In the genomic region with DNA sequence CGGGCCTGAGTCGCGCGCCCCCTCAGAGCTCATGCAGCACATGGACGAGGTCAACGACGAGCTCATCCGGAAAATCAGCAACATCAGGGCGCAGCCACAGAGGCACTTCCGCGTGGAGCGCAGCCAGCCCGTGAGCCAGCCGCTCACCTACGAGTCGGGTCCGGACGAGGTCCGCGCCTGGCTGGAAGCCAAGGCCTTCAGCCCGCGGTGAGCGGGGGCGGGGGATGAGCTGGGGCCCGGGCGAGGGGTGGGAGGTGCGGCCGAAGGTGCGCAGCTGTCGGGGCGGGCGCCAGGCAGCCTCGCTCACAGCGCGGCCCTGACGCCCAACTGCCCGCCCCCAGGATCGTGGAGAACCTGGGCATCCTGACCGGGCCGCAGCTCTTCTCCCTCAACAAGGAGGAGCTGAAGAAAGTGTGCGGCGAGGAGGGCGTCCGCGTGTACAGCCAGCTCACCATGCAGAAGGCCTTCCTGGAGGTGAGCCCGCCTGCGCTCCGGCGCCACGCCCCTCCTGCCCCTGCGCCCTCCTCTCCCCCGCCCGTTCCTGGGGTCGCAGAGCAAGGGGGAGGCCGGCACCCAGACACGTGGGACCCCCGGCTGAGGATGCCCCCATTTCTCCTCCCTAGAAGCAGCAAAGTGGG, we compare ENCODE assay signal across 6 cellular contexts. TPM values are rescaled to one million over a fixed set of nuclear protein-coding genes. Genes with fewer than 3 reads are reported as not detected.
DNase-seq lines count a peak whose midpoint lies in the region; ATAC-seq, FAIRE-seq and TF ChIP-seq lines count a peak whose summit lies in the region.

No MANE protein-coding gene starts in this region.

- H3K4me1 ChIP-seq in GM12878 (ENCODE audit: control insufficient read depth, insufficient read depth, low read length) (peaks cover 16% of the 10 kb centered on the region), neuronal stem cell (ENCODE audit: control insufficient read depth in 2 of 2, insufficient read depth in 1 of 2, low read depth in 1 of 2, low read length in 2 of 2) (peaks cover 10% of the 10 kb centered on the region in 2 donors)

- intact Hi-C loops in GM12878 (cut with micrococcal nuclease; ENCODE audit: unreplicated experiment) = no loop called here

- H2BK12ac ChIP-seq in neuronal stem cell (ENCODE audit: low read length) = peak overlapping the region; percentile 10

- FAIRE-seq in GM12878 (lab: Jason Lieb, UNC) = no peak

- H3K4ac ChIP-seq in neuronal stem cell (ENCODE audit: low read length) = no peak overlapping the region

- H4K91ac ChIP-seq in neuronal stem cell (ENCODE audit: low read depth, low read length, poor library complexity) = no peak overlapping the region

- peak; percentile 53 for DNase-seq in D341Med (ENCODE audit: low spot score)
- peak; percentile 66 for DNase-seq in NCI-H526 treated with DMSO at 0.1 percent for 48 hours (lab: John Stamatoyannopoulos, UW)
- no peak for DNase-seq in GM12878 (ENCODE audit: low read depth, low spot score)
- DNase-seq in neuronal stem cell (ENCODE audit: low spot score) = no peak

- no TSS peak for BruUV-seq in GM12878 (replicated peaks; lab: Mats Ljungman, UMichigan)

- H3K9ac ChIP-seq in GM12878 (ENCODE audit: control insufficient read depth, insufficient read depth, low read length) (peak overlapping the region; percentile 39; the same call in 1 of the 2 replicates), neuronal stem cell (ENCODE audit: low read depth, low read length, poor library complexity) (peak overlapping the region; percentile 81)

- peak overlapping the region; percentile 72 for H2AFZ ChIP-seq in GM12878 (ENCODE audit: control insufficient read depth, low read depth, low read length)
- peak overlapping the region; percentile 84 for H2AFZ ChIP-seq in neuronal stem cell (ENCODE audit: low read length)

- H2BK5ac ChIP-seq in neuronal stem cell (ENCODE audit: low read length) = peak overlapping the region; percentile 24

- RAD21 ChIA-PET in GM12878 (lab: Charles Lee; ENCODE audit: unreplicated experiment) = interaction anchor here (0.6 to 3.8 kb wide), 16 partner anchors 23 to 278 kb away, joined by 3 to 34 read pairs (median 5); partner anchors contain the start of genes DEAF1, GATD1, HRAS and PHRF1

- CTCF ChIA-PET in GM12878 (lab: Yijun Ruan, JAX) = interaction anchor here (0.8 to 8.6 kb wide), 19 partner anchors 17 to 286 kb away, joined by 3 to 127 read pairs (median 3); partner anchors contain the start of genes DEAF1 and TMEM80

- peak; percentile 78 for TF ChIP-seq POLR2A in GM12878 (IDR thresholded peaks at IDR 0.05; ENCODE audit: low read depth, low read length)

- H3K27me3 ChIP-seq in GM12878 (replicated peaks in 1 of 2; ENCODE audit: control insufficient read depth in 2 of 2, insufficient read depth in 2 of 2, low read length in 1 of 2) (0 out of 4 replicates have a peak, but pooled peaks cover 0 to 2% of the 10 kb centered on the region in 2 experiments), neuronal stem cell (ENCODE audit: control insufficient read depth in 3 of 3, insufficient read depth in 3 of 3, low read depth in 1 of 3, low read length in 3 of 3) (peaks cover 3 to 60% (median 41%) of the 10 kb centered on the region in 3 experiments)

- peak overlapping the region; percentile 82 for H3K4me2 ChIP-seq in GM12878 (ENCODE audit: control insufficient read depth, insufficient read depth)
- peak overlapping the region; percentile 89 for H3K4me2 ChIP-seq in neuronal stem cell (ENCODE audit: insufficient read depth, low read length, poor library complexity, severe bottlenecking)

- H3K27ac ChIP-seq in GM12878 (ENCODE audit: control insufficient read depth, insufficient read depth) (no peak overlapping the region), neuronal stem cell (replicated peaks; ENCODE audit: low read length) (no peak overlapping the region)

- peak overlapping the region; percentile 81 for H2BK120ac ChIP-seq in neuronal stem cell (ENCODE audit: low read depth, low read length)

- H4K8ac ChIP-seq in neuronal stem cell (ENCODE audit: low read depth, low read length) = peak overlapping the region; percentile 43

- POLR2A ChIA-PET in GM12878 (lab: Charles Lee) = interaction anchor here (0.6 to 8.2 kb wide), 14 partner anchors 21 to 278 kb away, joined by 3 to 72 read pairs (median 4); partner anchors contain the start of genes DEAF1, HRAS, IRF7 and LMNTD2

- WGBS in GM12878 (ENCODE audit: insufficient coverage, insufficient replicate concordance, low lambda C conversion rate, missing lambda C conversion rate) = 23% methylated on average over 29 of the region's 57 CpGs
- no CpG with 5 or more reads among the region's 57 CpGs for WGBS in neuronal stem cell (ENCODE audit: extremely low coverage in 2 of 2, insufficient read length in 2 of 2, insufficient replicate concordance in 1 of 2), 2 donors

- no peaks in the 10 kb centered on the region for H3K79me1 ChIP-seq in neuronal stem cell (ENCODE audit: low read depth, low read length)

- H3K79me2 ChIP-seq in GM12878 (ENCODE audit: control insufficient read depth, insufficient read depth, low read length) = no peaks in the 10 kb centered on the region

- ATAC-seq in GM12878 = peak; percentile 39
- no peak for ATAC-seq in GM18870 (IDR thresholded peaks at IDR 0.05; ENCODE audit: unreplicated experiment)
- ATAC-seq in GM21515 (IDR thresholded peaks at IDR 0.05; ENCODE audit: unreplicated experiment) = no peak

- H4K20me1 ChIP-seq in GM12878 (ENCODE audit: control insufficient read depth, insufficient read depth) = no peaks in the 10 kb centered on the region; the same call in 1 of the 2 replicates

- no peaks in the 10 kb centered on the region for H3K9me3 ChIP-seq in GM12878 (replicated peaks; ENCODE audit: control insufficient read depth, insufficient read depth, low read length)
- H3K9me3 ChIP-seq in neuronal stem cell (replicated peaks in 1 of 2; ENCODE audit: control insufficient read depth in 2 of 2, insufficient read depth in 1 of 2, low read depth in 1 of 2, low read length in 2 of 2) = no peaks in the 10 kb centered on the region

- no peak for TF ChIP-seq CTCF in GM12878 (IDR thresholded peaks at IDR 0.05 in 2 of 3, conservative IDR thresholded peaks at IDR 0.05 in 1 of 3; ENCODE audit: control insufficient read depth in 2 of 3, extremely low read depth in 1 of 3, insufficient read depth in 1 of 3, low read depth in 3 of 3, low read length in 3 of 3)

- H3K4me3 ChIP-seq in GM12878 (peak overlapping the region; percentile 58), neuronal stem cell (ENCODE audit: low read length in 2 of 2) (peak overlapping the region in 1 of 2 donors; percentile 58)

- in situ Hi-C loops in GM12878 (cut with MboI) = loop anchor here (10.0 kb wide), 1 partner anchor 62 kb away; no protein-coding TSS in a partner anchor

- peak overlapping the region; percentile 80 for H2AK5ac ChIP-seq in neuronal stem cell (ENCODE audit: low read depth, low read length)

- H3K14ac ChIP-seq in neuronal stem cell (ENCODE audit: low read length) = peak overlapping the region; percentile 63

- peak overlapping the region; percentile 49 for H2BK15ac ChIP-seq in neuronal stem cell (ENCODE audit: low read length)

- H3K18ac ChIP-seq in neuronal stem cell (ENCODE audit: low read length) = peak overlapping the region; percentile 94

- peak overlapping the region; percentile 95 for H3K23ac ChIP-seq in neuronal stem cell (ENCODE audit: low read depth, low read length, poor library complexity)

- no peaks in the 10 kb centered on the region for H3K36me3 ChIP-seq in GM12878 (ENCODE audit: control insufficient read depth in 2 of 2, insufficient read depth in 2 of 2, low read length in 1 of 2)
- H3K36me3 ChIP-seq in neuronal stem cell (replicated peaks in 1 of 2; ENCODE audit: control insufficient read depth in 2 of 2, insufficient read depth in 2 of 2, low read length in 2 of 2) = no peaks in the 10 kb centered on the region

- SMC1A ChIA-PET in GM12878 (lab: Charles Lee; ENCODE audit: uncharacterized antibody, unreplicated experiment) = interaction anchor here (0.6 to 2.7 kb wide), 10 partner anchors 27 to 191 kb away, joined by 3 to 8 read pairs (median 4); partner anchors contain the start of gene TMEM80

- TF ChIP-seq RAD21 in GM12878 (IDR thresholded peaks at IDR 0.05; ENCODE audit: insufficient read depth, low read depth, low read length) = no peak

- TF ChIP-seq EP300 in GM12878 (IDR thresholded peaks at IDR 0.05; ENCODE audit: borderline replicate concordance in 1 of 2, control insufficient read depth in 1 of 2, low read depth in 2 of 2, low read length in 2 of 2) = no peak

RNA-seq across cellular contexts. Expression of gene EPS8L2, which starts 20.4 kb away (rescaled TPM):
- 4.4 and 8.1 TPM in 2 replicates for total RNA-seq in GM12878 (2013; cell fraction: nucleolus; rRNA removed)
- total RNA-seq in GM12878 (2014; rRNA removed) (11.5 and 12.5 TPM in 2 replicates), GM12878 (2014; rRNA removed; fragmentation: Illumina TruSeq; extraction: Trizol) (3.1 and 5.1 TPM in 2 replicates), GM12878 (2021) (10.8 and 13.4 TPM in 2 replicates)
- polyA plus RNA-seq in GM12878 (2011; ENCODE audit: low read depth) = 4.7 TPM
- polyA plus RNA-seq in GM12878 (2011; rRNA removed) (4.4 and 7.7 TPM in 2 replicates), GM12878 (2014; fragmentation: Illumina TruSeq; extraction: Trizol) (2.9 and 4.0 TPM in 2 replicates), GM12878 (2014; fragmentation: Nextera tagmentation; extraction: Ambion mirVana) (1 to 10 TPM in 1 of 2 experiments, under 1 TPM in 1; 0.76 to 2.9 TPM), GM12878 (2014; rRNA removed) (11.8 and 15.3 TPM in 2 replicates), GM12878 (2016; fragmentation: Nextera tagmentation; extraction: Ambion mirVana) (10 to 100 TPM; 13.9 to 20.0 TPM)
- polyA plus RNA-seq in GM12878 (2011; cell fraction: cytosol; rRNA removed) = 7.5 and 14.4 TPM in 2 replicates
- polyA plus RNA-seq in GM12878 (2011; cell fraction: nucleus; rRNA removed) = 44.2 and 44.3 TPM in 2 replicates
- polyA plus RNA-seq in GM12878 (2012) = 22.8 and 23.5 TPM in 2 replicates
- 3.7 and 4.7 TPM in 2 replicates for polyA minus RNA-seq in GM12878 (2011; rRNA and poly(A)+ RNA removed)
- 4.4 and 4.8 TPM in 2 replicates for polyA minus RNA-seq in GM12878 (2011; cell fraction: cytosol; rRNA and poly(A)+ RNA removed)
- 5.4 and 5.7 TPM in 2 replicates for polyA minus RNA-seq in GM12878 (2011; cell fraction: nucleus; rRNA and poly(A)+ RNA removed)
- polyA plus RNA-seq in neuronal stem cell (2013, experiment 1 of 2) = 6.7 TPM
- 6.7 TPM for polyA plus RNA-seq in neuronal stem cell (2013, experiment 2 of 2)

RNA-seq across cellular contexts. Expression of gene TALDO1, which starts 20.9 kb away (rescaled TPM):
- 34.6 and 35.6 TPM in 2 replicates for total RNA-seq in GM12878 (2013; cell fraction: nucleolus; rRNA removed)
- total RNA-seq in GM12878 (2014; rRNA removed) (168 and 176 TPM in 2 replicates), GM12878 (2014; rRNA removed; fragmentation: Illumina TruSeq; extraction: Trizol) (139 and 148 TPM in 2 replicates), GM12878 (2021) (226 and 227 TPM in 2 replicates)
- polyA plus RNA-seq in GM12878 (2011; ENCODE audit: low read depth) = 120 TPM
- polyA plus RNA-seq in GM12878 (2011; rRNA removed) (88.2 and 152 TPM in 2 replicates), GM12878 (2014; fragmentation: Illumina TruSeq; extraction: Trizol) (70.6 and 146 TPM in 2 replicates), GM12878 (2014; fragmentation: Nextera tagmentation; extraction: Ambion mirVana) (100 to 1,000 TPM; 121 to 189 TPM), GM12878 (2014; rRNA removed) (227 and 242 TPM in 2 replicates), GM12878 (2016; fragmentation: Nextera tagmentation; extraction: Ambion mirVana) (100 to 1,000 TPM; 293 to 302 TPM)
- polyA plus RNA-seq in GM12878 (2011; cell fraction: cytosol; rRNA removed) = 193 and 210 TPM in 2 replicates
- polyA plus RNA-seq in GM12878 (2011; cell fraction: nucleus; rRNA removed) = 130 and 164 TPM in 2 replicates
- polyA plus RNA-seq in GM12878 (2012) = 116 and 122 TPM in 2 replicates
- 51.3 and 80.4 TPM in 2 replicates for polyA minus RNA-seq in GM12878 (2011; rRNA and poly(A)+ RNA removed)
- polyA minus RNA-seq in GM12878 (2011; cell fraction: cytosol; rRNA and poly(A)+ RNA removed) = 49.3 and 52.0 TPM in 2 replicates
- polyA minus RNA-seq in GM12878 (2011; cell fraction: nucleus; rRNA and poly(A)+ RNA removed) = 13.9 and 22.8 TPM in 2 replicates
- 111 TPM for polyA plus RNA-seq in neuronal stem cell (2013, experiment 1 of 2)
- polyA plus RNA-seq in neuronal stem cell (2013, experiment 2 of 2) = 112 TPM

RNA-seq across cellular contexts. Expression of gene TMEM80, which starts 30.8 kb away (rescaled TPM):
- total RNA-seq in GM12878 (2013; cell fraction: nucleolus; rRNA removed) = 27.5 and 32.1 TPM in 2 replicates
- total RNA-seq in GM12878 (2014; rRNA removed) (21.9 and 22.1 TPM in 2 replicates), GM12878 (2014; rRNA removed; fragmentation: Illumina TruSeq; extraction: Trizol) (11.6 and 11.9 TPM in 2 replicates), GM12878 (2021) (16.5 and 19.5 TPM in 2 replicates)
- polyA plus RNA-seq in GM12878 (2011; ENCODE audit: low read depth) = 7.6 TPM
- polyA plus RNA-seq in GM12878 (2011; rRNA removed) (30.7 and 36.6 TPM in 2 replicates), GM12878 (2014; fragmentation: Illumina TruSeq; extraction: Trizol) (8.0 and 14.9 TPM in 2 replicates), GM12878 (2014; fragmentation: Nextera tagmentation; extraction: Ambion mirVana) (1 to 10 TPM; 6.7 to 8.8 TPM), GM12878 (2014; rRNA removed) (28.3 and 29.8 TPM in 2 replicates), GM12878 (2016; fragmentation: Nextera tagmentation; extraction: Ambion mirVana) (10 to 100 TPM; 28.4 to 30.9 TPM)
- polyA plus RNA-seq in GM12878 (2011; cell fraction: cytosol; rRNA removed) = 28.5 and 37.1 TPM in 2 replicates
- 45.3 and 46.0 TPM in 2 replicates for polyA plus RNA-seq in GM12878 (2011; cell fraction: nucleus; rRNA removed)
- 18.6 and 20.7 TPM in 2 replicates for polyA plus RNA-seq in GM12878 (2012)
- 6.9 and 10.7 TPM in 2 replicates for polyA minus RNA-seq in GM12878 (2011; rRNA and poly(A)+ RNA removed)
- polyA minus RNA-seq in GM12878 (2011; cell fraction: cytosol; rRNA and poly(A)+ RNA removed) = 3.2 and 4.0 TPM in 2 replicates
- 6.6 and 13.6 TPM in 2 replicates for polyA minus RNA-seq in GM12878 (2011; cell fraction: nucleus; rRNA and poly(A)+ RNA removed)
- polyA plus RNA-seq in neuronal stem cell (2013, experiment 1 of 2) = 20.9 TPM
- 21.7 TPM for polyA plus RNA-seq in neuronal stem cell (2013, experiment 2 of 2)

RNA-seq across cellular contexts. Expression of gene DEAF1, which starts 31.4 kb away (rescaled TPM):
- total RNA-seq in GM12878 (2013; cell fraction: nucleolus; rRNA removed) = 64.8 and 65.6 TPM in 2 replicates
- total RNA-seq in GM12878 (2014; rRNA removed) (47.6 and 48.6 TPM in 2 replicates), GM12878 (2014; rRNA removed; fragmentation: Illumina TruSeq; extraction: Trizol) (21.2 and 23.0 TPM in 2 replicates), GM12878 (2021) (51.3 and 57.1 TPM in 2 replicates)
- polyA plus RNA-seq in GM12878 (2011; ENCODE audit: low read depth) = 7.2 TPM
- polyA plus RNA-seq in GM12878 (2011; rRNA removed) (10.2 and 21.6 TPM in 2 replicates), GM12878 (2014; fragmentation: Illumina TruSeq; extraction: Trizol) (4.4 and 17.1 TPM in 2 replicates), GM12878 (2014; fragmentation: Nextera tagmentation; extraction: Ambion mirVana) (1 to 10 TPM in 1 of 2 experiments, under 1 TPM in 1; 0.68 to 5.5 TPM), GM12878 (2014; rRNA removed) (43.7 and 51.5 TPM in 2 replicates), GM12878 (2016; fragmentation: Nextera tagmentation; extraction: Ambion mirVana) (10 to 100 TPM; 28.8 to 41.0 TPM)
- 37.2 and 47.3 TPM in 2 replicates for polyA plus RNA-seq in GM12878 (2011; cell fraction: cytosol; rRNA removed)
- polyA plus RNA-seq in GM12878 (2011; cell fraction: nucleus; rRNA removed) = 31.1 and 35.9 TPM in 2 replicates
- polyA plus RNA-seq in GM12878 (2012) = 23.4 and 29.5 TPM in 2 replicates
- polyA minus RNA-seq in GM12878 (2011; rRNA and poly(A)+ RNA removed) = 18.2 and 35.1 TPM in 2 replicates
- 21.3 and 22.6 TPM in 2 replicates for polyA minus RNA-seq in GM12878 (2011; cell fraction: cytosol; rRNA and poly(A)+ RNA removed)
- 10.5 and 23.0 TPM in 2 replicates for polyA minus RNA-seq in GM12878 (2011; cell fraction: nucleus; rRNA and poly(A)+ RNA removed)
- 37.2 TPM for polyA plus RNA-seq in neuronal stem cell (2013, experiment 1 of 2)
- polyA plus RNA-seq in neuronal stem cell (2013, experiment 2 of 2) = 37.3 TPM

RNA-seq across cellular contexts. Expression of gene GATD1, which starts 50.9 kb away (rescaled TPM):
- total RNA-seq in GM12878 (2013; cell fraction: nucleolus; rRNA removed) = 169 and 199 TPM in 2 replicates
- total RNA-seq in GM12878 (2014; rRNA removed) (19.0 and 28.2 TPM in 2 replicates), GM12878 (2014; rRNA removed; fragmentation: Illumina TruSeq; extraction: Trizol) (16.3 and 20.3 TPM in 2 replicates), GM12878 (2021) (59.7 and 62.3 TPM in 2 replicates)
- polyA plus RNA-seq in GM12878 (2011; ENCODE audit: low read depth) = 29.1 TPM
- polyA plus RNA-seq in GM12878 (2011; rRNA removed) (11.8 and 17.0 TPM in 2 replicates), GM12878 (2014; fragmentation: Illumina TruSeq; extraction: Trizol) (4.3 and 18.5 TPM in 2 replicates), GM12878 (2014; fragmentation: Nextera tagmentation; extraction: Ambion mirVana) (1 to 10 TPM; 1.2 to 3.3 TPM), GM12878 (2014; rRNA removed) (85.8 and 92.6 TPM in 2 replicates), GM12878 (2016; fragmentation: Nextera tagmentation; extraction: Ambion mirVana) (10 to 100 TPM; 24.3 to 28.0 TPM)
- 30.5 and 60.2 TPM in 2 replicates for polyA plus RNA-seq in GM12878 (2011; cell fraction: cytosol; rRNA removed)
- 246 and 392 TPM in 2 replicates for polyA plus RNA-seq in GM12878 (2011; cell fraction: nucleus; rRNA removed)
- 21.7 and 24.5 TPM in 2 replicates for polyA plus RNA-seq in GM12878 (2012)
- 8.6 and 24.9 TPM in 2 replicates for polyA minus RNA-seq in GM12878 (2011; rRNA and poly(A)+ RNA removed)
- 8.4 and 13.1 TPM in 2 replicates for polyA minus RNA-seq in GM12878 (2011; cell fraction: cytosol; rRNA and poly(A)+ RNA removed)
- polyA minus RNA-seq in GM12878 (2011; cell fraction: nucleus; rRNA and poly(A)+ RNA removed) = 23.9 and 49.5 TPM in 2 replicates
- polyA plus RNA-seq in neuronal stem cell (2013, experiment 1 of 2) = 45.2 TPM
- polyA plus RNA-seq in neuronal stem cell (2013, experiment 2 of 2) = 42.6 TPM

Comparison
In these comparisons a context has a peak if more than half of its experiments do, and no peak if none do; other contexts are left out.
1. DNase-seq: peak in D341Med (single experiment) and NCI-H526 treated with DMSO at 0.1 percent for 48 hours (single experiment); none in GM12878 (single experiment) and neuronal stem cell (single experiment).